Comparison of ENCODE assay signal across 11 cellular contexts in genomic region chr10:119371704-119372663, GRCh38.
A peak's percentile ranks its signal among the peaks of the same experiment; 100 is the strongest.
DNase-seq lines count a peak whose midpoint lies in the region; ATAC-seq and TF ChIP-seq lines count a peak whose summit lies in the region.
"Had no signal": no experiment of that assay in that cellular context is flagged by ENCODE, and none has a peak within 500 bp of the region (broad histone marks: within the 10 kb centered on the region; RNA-seq: fewer than 3 reads in every experiment).

No MANE protein-coding gene starts in this region.

- H3K4me3 ChIP-seq in adipocyte (ENCODE audit: low read length) = peak overlapping the region; percentile 63
- H3K4me3 ChIP-seq: GM23338 had no signal

- H3K9me3 ChIP-seq in adipocyte (ENCODE audit: control insufficient read depth, low read length) = no peaks in the 10 kb centered on the region

- peak overlapping the region; percentile 30 for H3K9ac ChIP-seq in adipocyte (ENCODE audit: low read length)

- no peaks in the 10 kb centered on the region for H3K36me3 Mint-ChIP-seq in nephron (ENCODE audit: low read depth)
- peaks cover 6% of the 10 kb centered on the region for H3K36me3 Mint-ChIP-seq in activated CD4-positive, alpha-beta T cell treated with anti-CD3 and anti-CD28 coated beads, Interleukin-2, amount 10 ng/mL, durations not matched to agents 24 days and 14 days (ENCODE audit: low read depth)

- no peak for TF ChIP-seq CTCF in nephron (IDR thresholded peaks at IDR 0.05; ENCODE audit: unreplicated experiment in 3 of 3)

- DNase-seq in EH (ENCODE audit: low read depth) = peak; percentile 22
- DNase-seq in adipocyte (ENCODE audit: low read depth) = no peak
- no peak for DNase-seq in DMS153 (lab: John Stamatoyannopoulos, UW)
- no peak for DNase-seq in COLO668 (lab: John Stamatoyannopoulos, UW; ENCODE audit: unreplicated experiment)
- DNase-seq in activated CD4-positive, alpha-beta T cell treated with anti-CD3 and anti-CD28 coated beads, Interleukin-2, amount 10 ng/mL, durations not matched to agents 24 days and 14 days = no peak
- DNase-seq: NCI-H510A treated with DMSO at 0.1 percent for 48 hours had no signal

- peak overlapping the region; percentile 93 to 95 (median 95) for H3K27ac Mint-ChIP-seq in nephron
- H3K27ac Mint-ChIP-seq in activated CD4-positive, alpha-beta T cell treated with anti-CD3 and anti-CD28 coated beads, Interleukin-2, amount 10 ng/mL, durations not matched to agents 24 days and 14 days = no peak overlapping the region
- H3K27ac Mint-ChIP-seq: GM23338 had no signal

- no peaks in the 10 kb centered on the region for H3K27me3 ChIP-seq in adipocyte (replicated peaks; ENCODE audit: control insufficient read depth, insufficient read depth, low read length)

- no peak overlapping the region for H3K4me3 Mint-ChIP-seq in nephron
- H3K4me3 Mint-ChIP-seq in activated CD4-positive, alpha-beta T cell treated with anti-CD3 and anti-CD28 coated beads, Interleukin-2, amount 10 ng/mL, durations not matched to agents 24 days and 14 days = no peak overlapping the region
- H3K4me3 Mint-ChIP-seq: GM23338; naive thymus-derived CD8-positive, alpha-beta T cell had no signal

- peaks cover 18% of the 10 kb centered on the region for H3K27me3 Mint-ChIP-seq in nephron (ENCODE audit: low read depth)
- H3K27me3 Mint-ChIP-seq in activated CD4-positive, alpha-beta T cell treated with anti-CD3 and anti-CD28 coated beads, Interleukin-2, amount 10 ng/mL, durations not matched to agents 24 days and 14 days = no peaks in the 10 kb centered on the region
- H3K27me3 Mint-ChIP-seq: naive thymus-derived CD8-positive, alpha-beta T cell had no signal

- ATAC-seq in GM21390 (IDR thresholded peaks at IDR 0.05; ENCODE audit: unreplicated experiment) (peak; percentile 41), HG03039 (IDR thresholded peaks at IDR 0.05; ENCODE audit: unreplicated experiment) (no peak)
- ATAC-seq: naive thymus-derived CD8-positive, alpha-beta T cell had no signal

- H3K9me3 Mint-ChIP-seq in nephron = no peaks in the 10 kb centered on the region
- no peaks in the 10 kb centered on the region for H3K9me3 Mint-ChIP-seq in activated CD4-positive, alpha-beta T cell treated with anti-CD3 and anti-CD28 coated beads, Interleukin-2, amount 10 ng/mL, durations not matched to agents 24 days and 14 days
- H3K9me3 Mint-ChIP-seq: GM23338; naive thymus-derived CD8-positive, alpha-beta T cell had no signal

- H3K4me1 ChIP-seq in adipocyte (ENCODE audit: control insufficient read depth, insufficient read depth, low read length) = peaks cover 31% of the 10 kb centered on the region

- H3K36me3 ChIP-seq in adipocyte (ENCODE audit: control insufficient read depth, insufficient read depth, low read length, severe bottlenecking) = no peaks in the 10 kb centered on the region

- peaks cover 79% of the 10 kb centered on the region for H3K4me1 Mint-ChIP-seq in nephron
- H3K4me1 Mint-ChIP-seq in activated CD4-positive, alpha-beta T cell treated with anti-CD3 and anti-CD28 coated beads, Interleukin-2, amount 10 ng/mL, durations not matched to agents 24 days and 14 days = peaks cover 20% of the 10 kb centered on the region
- H3K4me1 Mint-ChIP-seq: GM23338 had no signal

- intact Hi-C loops in activated CD4-positive, alpha-beta T cell treated with anti-CD3 and anti-CD28 coated beads, Interleukin-2, amount 10 ng/mL, durations not matched to agents 24 days and 14 days (cut with micrococcal nuclease) = no loop called here
